In the genomic region with DNA sequence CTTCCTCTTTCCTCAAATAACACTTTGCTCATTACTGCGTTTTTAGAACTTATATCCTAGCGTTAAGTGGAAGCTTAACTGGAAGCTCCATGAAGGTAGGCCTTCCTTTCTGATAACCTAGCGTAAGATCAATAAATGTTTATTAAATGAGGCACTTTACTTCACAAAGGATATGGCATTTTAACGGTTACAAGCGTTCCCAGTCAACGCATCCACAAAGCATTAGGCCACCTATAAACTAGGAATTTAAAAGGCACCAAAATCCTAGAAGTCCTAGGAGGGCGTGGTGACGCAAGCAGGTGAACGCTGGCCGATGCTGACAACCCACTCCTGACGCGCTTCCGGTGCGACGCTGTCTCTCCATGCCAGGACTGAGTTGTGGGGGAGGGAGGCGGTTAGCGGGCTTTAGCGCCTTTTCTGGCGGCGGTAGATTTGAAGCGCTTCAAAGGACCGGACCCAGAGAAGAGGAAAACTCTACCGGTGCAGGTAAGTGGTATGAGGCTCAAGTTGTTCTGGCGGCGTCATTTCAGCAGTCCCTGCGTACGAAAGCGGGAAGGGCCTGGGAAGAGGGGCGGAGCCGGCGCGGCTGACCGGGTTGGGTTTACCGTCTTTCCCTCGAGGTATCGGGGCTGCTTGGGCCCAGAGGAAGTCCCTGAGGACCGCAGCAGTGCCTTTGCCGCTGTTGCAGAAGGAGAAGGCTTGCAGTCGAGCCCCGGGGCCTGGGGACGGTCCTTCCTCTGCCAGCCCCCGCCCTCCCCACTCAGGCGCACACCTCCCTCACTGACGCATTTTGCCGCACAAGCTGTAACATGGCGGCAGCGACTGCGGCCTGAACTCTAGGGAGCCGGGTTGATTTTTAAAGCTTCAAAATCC, we compare ENCODE assay signal across 8 cellular contexts. TPM values are rescaled to one million over a fixed set of nuclear protein-coding genes. Genes with fewer than 3 reads are reported as not detected.
DNase-seq lines count a peak whose midpoint lies in the region; ATAC-seq and TF ChIP-seq lines count a peak whose summit lies in the region.

A gene (plus strand): TSS at position 347 of the 873 bp plus-strand sequence. CDS start 19,691 bp downstream, outside the sequence.

- H3K4me3 ChIP-seq in NB4 (ENCODE audit: low read depth, low read length) = peak within 1 kb of the TSS; percentile 78
- H3K4me3 ChIP-seq in ovary = peak within 1 kb of the TSS; percentile 71
- peak within 1 kb of the TSS; percentile 77 to 92 (median 86) for H3K4me3 ChIP-seq in thyroid gland (replicated peaks in 1 of 3)

- H3K27ac Mint-ChIP-seq in HFFc6 = peak within 1 kb of the TSS; percentile 100
- peak within 1 kb of the TSS; percentile 99 for H3K27ac Mint-ChIP-seq in activated naive CD8-positive, alpha-beta T cell treated with anti-CD3 and anti-CD28 coated beads for 36 hours

- H3K27ac ChIP-seq in ovary (peak within 1 kb of the TSS; percentile 85 to 88), thyroid gland (peak within 1 kb of the TSS; percentile 97 to 99 (median 98))

- peaks cover 26% of the 10 kb centered on the region for H3K36me3 Mint-ChIP-seq in HFFc6 (ENCODE audit: low read depth)
- H3K36me3 Mint-ChIP-seq in activated naive CD8-positive, alpha-beta T cell treated with anti-CD3 and anti-CD28 coated beads for 36 hours = peaks cover 37% of the 10 kb centered on the region

- H3K27me3 ChIP-seq in ovary (no peaks in the 10 kb centered on the region), thyroid gland (no peaks in the 10 kb centered on the region)

- DNase-seq in GM04504 (ENCODE audit: low read depth) (peak; percentile 73), HFFc6 (peak; percentile 77), NB4 (ENCODE audit: low read depth) (peak; percentile 97), SKM-1 treated with dmso at 0.1 percent for 144 hours (lab: John Stamatoyannopoulos, UW; ENCODE audit: unreplicated experiment) (peak; percentile 81), Right ventricle myocardium inferior (ENCODE audit: missing footprints) (peak; percentile 95), ovary (peak; percentile 89 to 92 (median 91)), thyroid gland (peak; percentile 90 to 92)
- DNase-seq in activated naive CD8-positive, alpha-beta T cell treated with anti-CD3 and anti-CD28 coated beads for 36 hours = peak; percentile 86

- H3K4me3 Mint-ChIP-seq in HFFc6 = peak within 1 kb of the TSS; percentile 100
- H3K4me3 Mint-ChIP-seq in activated naive CD8-positive, alpha-beta T cell treated with anti-CD3 and anti-CD28 coated beads for 36 hours = peak within 1 kb of the TSS; percentile 98

- TF ChIP-seq EP300 in ovary (IDR thresholded peaks at IDR 0.05) = no peak

- H3K27me3 Mint-ChIP-seq in HFFc6 (ENCODE audit: insufficient read depth) = peaks cover 3% of the 10 kb centered on the region; the same call in 1 of the 2 replicates
- no peaks in the 10 kb centered on the region for H3K27me3 Mint-ChIP-seq in activated naive CD8-positive, alpha-beta T cell treated with anti-CD3 and anti-CD28 coated beads for 36 hours

- peaks cover 18% of the 10 kb centered on the region for H3K4me1 Mint-ChIP-seq in HFFc6 (ENCODE audit: low read depth)
- peaks cover 29% of the 10 kb centered on the region for H3K4me1 Mint-ChIP-seq in activated naive CD8-positive, alpha-beta T cell treated with anti-CD3 and anti-CD28 coated beads for 36 hours

- no peaks in the 10 kb centered on the region for H3K9me3 ChIP-seq in ovary
- no peaks in the 10 kb centered on the region for H3K9me3 ChIP-seq in thyroid gland

- H3K36me3 ChIP-seq in ovary = no peaks in the 10 kb centered on the region
- no peaks in the 10 kb centered on the region for H3K36me3 ChIP-seq in thyroid gland

- TF ChIP-seq CTCF in HFFc6 (IDR thresholded peaks at IDR 0.05) (no peak), NB4 (IDR thresholded peaks at IDR 0.05; ENCODE audit: low read depth, low read length) (no peak), ovary (IDR thresholded peaks at IDR 0.05) (no peak), thyroid gland (IDR thresholded peaks at IDR 0.05) (peak in 1 of 6 experiments; percentile 11)

- TF ChIP-seq POLR2A in NB4 (IDR thresholded peaks at IDR 0.05; ENCODE audit: extremely low read depth, insufficient read length) = peak; percentile 62
- peak; percentile 82 for TF ChIP-seq POLR2A in ovary (IDR thresholded peaks at IDR 0.05)
- TF ChIP-seq POLR2A in thyroid gland (IDR thresholded peaks at IDR 0.05) = peak in 1 of 2 donors; percentile 68

- H3K4me1 ChIP-seq in ovary (ENCODE audit: insufficient read depth) = peaks cover 6% of the 10 kb centered on the region
- H3K4me1 ChIP-seq in thyroid gland = peaks cover 14 to 19% of the 10 kb centered on the region in 2 donors

- WGBS in ovary, 3 donors = 3 to 5% (median 5%) methylated on average over 48 to 49 of the region's 49 CpGs
- 6 to 11% methylated on average over 26 to 46 of the region's 49 CpGs for WGBS in thyroid gland, 2 donors

- ATAC-seq in Right ventricle myocardium inferior = peak; percentile 95

- peaks cover 11% of the 10 kb centered on the region for H3K9me3 Mint-ChIP-seq in HFFc6
- peaks cover 13% of the 10 kb centered on the region for H3K9me3 Mint-ChIP-seq in activated naive CD8-positive, alpha-beta T cell treated with anti-CD3 and anti-CD28 coated beads for 36 hours

- intact Hi-C loops in Right ventricle myocardium inferior (cut with DNase I) = loop anchor here (5.0 kb wide), 1 partner anchor 108 kb away; a partner anchor contains a TSS
- intact Hi-C loops in ovary (cut with DNase I) = loop anchor here in 1 of 4 donors (10.0 kb wide), 1 partner anchor 151 kb away; a partner anchor contains a TSS
- intact Hi-C loops in thyroid gland (cut with DNase I) = no loop called here

RNA-seq across cellular contexts. Expression of the gene that starts here (rescaled TPM):
- total RNA-seq in HFFc6 (2021; fragmentation: NEBNext Ultra II Directional; extraction: Animal tissue kit (Norgen Biotek cat#: 25700)) = 10 to 100 TPM; 36.5 to 40.3 (median 38.3) TPM
- 10 to 100 TPM; 67.3 to 72.6 TPM for total RNA-seq in activated naive CD8-positive, alpha-beta T cell treated with anti-CD3 and anti-CD28 coated beads for 36 hours
- total RNA-seq in Right ventricle myocardium inferior = 34.7 TPM
- total RNA-seq in ovary = 10 to 100 TPM; 35.2 to 64.5 (median 55.4) TPM
- polyA plus RNA-seq in ovary = 10 to 100 TPM; 29.3 to 36.4 TPM
- 10 to 100 TPM; 38.5 to 54.0 (median 46.3) TPM for total RNA-seq in thyroid gland

Comparison
In these comparisons a context has a peak if more than half of its experiments do, and no peak if none do; other contexts are left out.
1. Peak in every context shown above with its lines: DNase-seq, ATAC-seq, H3K4me3 ChIP-seq and H3K27ac ChIP-seq.